ENCODE assay signal across 1 cellular context in the genomic region with DNA sequence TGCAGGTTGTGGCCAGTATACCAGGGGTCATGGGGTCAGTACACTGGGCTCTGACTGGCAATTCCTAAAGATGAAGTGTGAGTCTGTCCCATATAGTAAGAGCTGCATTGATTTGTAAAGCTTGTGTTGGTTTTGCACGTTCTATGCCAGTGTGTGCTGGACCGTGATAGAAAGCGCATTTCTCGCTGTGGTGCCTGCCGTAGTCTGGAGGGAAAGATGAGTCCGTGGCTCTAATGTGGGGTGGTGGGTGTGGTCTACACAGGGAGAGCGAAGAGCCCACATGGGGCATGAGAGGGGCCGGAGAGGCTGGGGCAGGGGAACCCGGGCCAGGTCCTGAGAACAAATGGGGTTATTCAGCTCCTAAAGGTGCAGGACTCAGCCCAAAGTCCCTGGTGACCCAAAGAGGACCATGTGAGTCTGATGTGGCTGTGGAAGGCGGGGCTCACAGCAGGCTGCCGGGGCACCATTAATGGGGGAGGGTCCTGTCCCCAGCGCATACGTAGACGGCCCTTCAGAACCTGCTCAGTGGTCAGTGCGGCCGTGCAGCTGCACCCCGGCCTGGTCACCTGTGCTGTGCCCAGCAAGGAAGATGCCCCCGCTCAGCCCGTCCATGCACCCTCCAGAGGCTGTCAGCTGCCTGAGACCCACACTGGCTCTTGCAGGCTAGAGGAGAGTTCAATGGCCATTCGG.
TF ChIP-seq lines count a peak whose summit lies in the region.

No MANE protein-coding gene starts in this region.

TF ChIP-seq in HepG2, 621 proteins besides CTCF, POLR2A, EP300 and RAD21 (continued from another document):
- TF ChIP-seq ELK4 (CRISPR knock-in tag; IDR thresholded peaks at IDR 0.05; ENCODE audit: borderline replicate concordance) (no peak), WIZ (CRISPR knock-in tag; IDR thresholded peaks at IDR 0.05) (no peak), ZFP90 (CRISPR knock-in tag; IDR thresholded peaks at IDR 0.05; ENCODE audit: borderline replicate concordance) (no peak), POGK (CRISPR knock-in tag; conservative IDR thresholded peaks at IDR 0.05) (no peak), ZNF124 (CRISPR knock-in tag; IDR thresholded peaks at IDR 0.05) (no peak), TEAD3 (CRISPR knock-in tag; optimal IDR thresholded peaks at IDR 0.05; ENCODE audit: borderline replicate concordance) (no peak), ZEB1 (IDR thresholded peaks at IDR 0.05; ENCODE audit: insufficient replicate concordance, low read depth) (no peak), ZBTB34 (CRISPR knock-in tag; IDR thresholded peaks at IDR 0.05) (no peak), TCF12 (IDR thresholded peaks at IDR 0.05) (no peak), TCF12 (CRISPR knock-in tag; IDR thresholded peaks at IDR 0.05) (no peak), ATRX (CRISPR knock-in tag; IDR thresholded peaks at IDR 0.05; ENCODE audit: borderline replicate concordance) (no peak), ZNF24 (IDR thresholded peaks at IDR 0.05) (no peak), ZNF282 (IDR thresholded peaks at IDR 0.05; ENCODE audit: partially characterized antibody) (no peak), ZSCAN30 (CRISPR knock-in tag; IDR thresholded peaks at IDR 0.05) (no peak)
- TF ChIP-seq, protein P1, sequence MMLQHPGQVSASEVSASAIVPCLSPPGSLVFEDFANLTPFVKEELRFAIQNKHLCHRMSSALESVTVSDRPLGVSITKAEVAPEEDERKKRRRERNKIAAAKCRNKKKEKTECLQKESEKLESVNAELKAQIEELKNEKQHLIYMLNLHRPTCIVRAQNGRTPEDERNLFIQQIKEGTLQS (CRISPR knock-in tag; IDR thresholded peaks at IDR 0.05): no peak
- TF ChIP-seq, protein P2, sequence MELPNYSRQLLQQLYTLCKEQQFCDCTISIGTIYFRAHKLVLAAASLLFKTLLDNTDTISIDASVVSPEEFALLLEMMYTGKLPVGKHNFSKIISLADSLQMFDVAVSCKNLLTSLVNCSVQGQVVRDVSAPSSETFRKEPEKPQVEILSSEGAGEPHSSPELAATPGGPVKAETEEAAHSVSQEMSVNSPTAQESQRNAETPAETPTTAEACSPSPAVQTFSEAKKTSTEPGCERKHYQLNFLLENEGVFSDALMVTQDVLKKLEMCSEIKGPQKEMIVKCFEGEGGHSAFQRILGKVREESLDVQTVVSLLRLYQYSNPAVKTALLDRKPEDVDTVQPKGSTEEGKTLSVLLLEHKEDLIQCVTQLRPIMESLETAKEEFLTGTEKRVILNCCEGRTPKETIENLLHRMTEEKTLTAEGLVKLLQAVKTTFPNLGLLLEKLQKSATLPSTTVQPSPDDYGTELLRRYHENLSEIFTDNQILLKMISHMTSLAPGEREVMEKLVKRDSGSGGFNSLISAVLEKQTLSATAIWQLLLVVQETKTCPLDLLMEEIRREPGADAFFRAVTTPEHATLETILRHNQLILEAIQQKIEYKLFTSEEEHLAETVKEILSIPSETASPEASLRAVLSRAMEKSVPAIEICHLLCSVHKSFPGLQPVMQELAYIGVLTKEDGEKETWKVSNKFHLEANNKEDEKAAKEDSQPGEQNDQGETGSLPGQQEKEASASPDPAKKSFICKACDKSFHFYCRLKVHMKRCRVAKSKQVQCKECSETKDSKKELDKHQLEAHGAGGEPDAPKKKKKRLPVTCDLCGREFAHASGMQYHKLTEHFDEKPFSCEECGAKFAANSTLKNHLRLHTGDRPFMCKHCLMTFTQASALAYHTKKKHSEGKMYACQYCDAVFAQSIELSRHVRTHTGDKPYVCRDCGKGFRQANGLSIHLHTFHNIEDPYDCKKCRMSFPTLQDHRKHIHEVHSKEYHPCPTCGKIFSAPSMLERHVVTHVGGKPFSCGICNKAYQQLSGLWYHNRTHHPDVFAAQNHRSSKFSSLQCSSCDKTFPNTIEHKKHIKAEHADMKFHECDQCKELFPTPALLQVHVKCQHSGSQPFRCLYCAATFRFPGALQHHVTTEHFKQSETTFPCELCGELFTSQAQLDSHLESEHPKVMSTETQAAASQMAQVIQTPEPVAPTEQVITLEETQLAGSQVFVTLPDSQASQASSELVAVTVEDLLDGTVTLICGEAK (IDR thresholded peaks at IDR 0.05): no peak
- TF ChIP-seq, protein P2 (CRISPR knock-in tag; IDR thresholded peaks at IDR 0.05): no peak
- TF ChIP-seq, protein P3, sequence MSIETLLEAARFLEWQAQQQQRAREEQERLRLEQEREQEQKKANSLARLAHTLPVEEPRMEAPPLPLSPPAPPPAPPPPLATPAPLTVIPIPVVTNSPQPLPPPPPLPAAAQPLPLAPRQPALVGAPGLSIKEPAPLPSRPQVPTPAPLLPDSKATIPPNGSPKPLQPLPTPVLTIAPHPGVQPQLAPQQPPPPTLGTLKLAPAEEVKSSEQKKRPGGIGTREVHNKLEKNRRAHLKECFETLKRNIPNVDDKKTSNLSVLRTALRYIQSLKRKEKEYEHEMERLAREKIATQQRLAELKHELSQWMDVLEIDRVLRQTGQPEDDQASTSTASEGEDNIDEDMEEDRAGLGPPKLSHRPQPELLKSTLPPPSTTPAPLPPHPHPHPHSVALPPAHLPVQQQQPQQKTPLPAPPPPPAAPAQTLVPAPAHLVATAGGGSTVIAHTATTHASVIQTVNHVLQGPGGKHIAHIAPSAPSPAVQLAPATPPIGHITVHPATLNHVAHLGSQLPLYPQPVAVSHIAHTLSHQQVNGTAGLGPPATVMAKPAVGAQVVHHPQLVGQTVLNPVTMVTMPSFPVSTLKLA (IDR thresholded peaks at IDR 0.05): no peak
- TF ChIP-seq, protein P4, sequence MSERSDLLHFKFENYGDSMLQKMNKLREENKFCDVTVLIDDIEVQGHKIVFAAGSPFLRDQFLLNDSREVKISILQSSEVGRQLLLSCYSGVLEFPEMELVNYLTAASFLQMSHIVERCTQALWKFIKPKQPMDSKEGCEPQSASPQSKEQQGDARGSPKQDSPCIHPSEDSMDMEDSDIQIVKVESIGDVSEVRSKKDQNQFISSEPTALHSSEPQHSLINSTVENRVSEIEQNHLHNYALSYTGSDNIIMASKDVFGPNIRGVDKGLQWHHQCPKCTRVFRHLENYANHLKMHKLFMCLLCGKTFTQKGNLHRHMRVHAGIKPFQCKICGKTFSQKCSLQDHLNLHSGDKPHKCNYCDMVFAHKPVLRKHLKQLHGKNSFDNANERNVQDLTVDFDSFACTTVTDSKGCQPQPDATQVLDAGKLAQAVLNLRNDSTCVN (CRISPR knock-in tag; IDR thresholded peaks at IDR 0.05; ENCODE audit: borderline replicate concordance): no peak
- TF ChIP-seq, protein P5, sequence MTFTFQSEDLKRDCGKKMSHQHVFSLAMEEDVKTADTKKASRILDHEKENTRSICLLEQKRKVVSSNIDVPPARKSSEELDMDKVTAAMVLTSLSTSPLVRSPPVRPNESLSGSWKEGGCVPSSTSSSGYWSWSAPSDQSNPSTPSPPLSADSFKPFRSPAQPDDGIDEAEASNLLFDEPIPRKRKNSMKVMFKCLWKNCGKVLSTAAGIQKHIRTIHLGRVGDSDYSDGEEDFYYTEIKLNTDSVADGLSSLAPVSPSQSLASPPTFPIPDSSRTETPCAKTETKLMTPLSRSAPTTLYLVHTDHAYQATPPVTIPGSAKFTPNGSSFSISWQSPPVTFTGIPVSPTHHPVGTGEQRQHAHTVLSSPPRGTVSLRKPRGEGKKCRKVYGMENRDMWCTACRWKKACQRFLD (CRISPR knock-in tag; IDR thresholded peaks at IDR 0.05; ENCODE audit: borderline replicate concordance): no peak
